Comparison of ENCODE assay signal across 1 cellular context in genomic region chr3:59758672-59759071, GRCh38.
TF ChIP-seq lines count a peak whose summit lies in the region.

No MANE protein-coding gene starts in this region.

TF ChIP-seq in IMR-90, 13 proteins besides CTCF, POLR2A, EP300 and RAD21 (continued from another document):
- TF ChIP-seq USF2 (IDR thresholded peaks at IDR 0.05; ENCODE audit: low read depth, low read length) = no peak
- TF ChIP-seq CHD1 (IDR thresholded peaks at IDR 0.05; ENCODE audit: low read depth, low read length) = no peak
- no peak for TF ChIP-seq ELK1 (IDR thresholded peaks at IDR 0.05; ENCODE audit: borderline replicate concordance, low read depth, low read length)
- no peak for TF ChIP-seq RFX5 (IDR thresholded peaks at IDR 0.05; ENCODE audit: low read depth, low read length)
- no peak for TF ChIP-seq MAZ (IDR thresholded peaks at IDR 0.05; ENCODE audit: borderline replicate concordance, low read depth, low read length)
- TF ChIP-seq CEBPB (IDR thresholded peaks at IDR 0.05; ENCODE audit: low read depth, low read length) = no peak
- no peak for TF ChIP-seq MAFK (IDR thresholded peaks at IDR 0.05; ENCODE audit: low read depth, low read length)
